In genomic region chr2:7732497-7732896, GRCh38 we compare ENCODE assay signal across 22 cellular contexts.
A peak's percentile ranks its signal among the peaks of the same experiment; 100 is the strongest.
DNase-seq lines count a peak whose midpoint lies in the region; ATAC-seq, FAIRE-seq and TF ChIP-seq lines count a peak whose summit lies in the region.
"Had no signal": no experiment of that assay in that cellular context is flagged by ENCODE, and none has a peak within 500 bp of the region (broad histone marks: within the 10 kb centered on the region; RNA-seq: fewer than 3 reads in every experiment).

No MANE protein-coding gene starts in this region.

- POLR2A ChIA-PET in naive thymus-derived CD4-positive, alpha-beta T cell (lab: Charles Lee), result no interaction called here

- no peak for FAIRE-seq in D721Med (lab: Jason Lieb, UNC)
- FAIRE-seq: G401.6, GM12892 had no signal

- peaks cover 3% of the 10 kb centered on the region for H3K9me3 ChIP-seq in T-helper 17 cell (ENCODE audit: control insufficient read depth, low read length, poor library complexity, severe bottlenecking)
- no peaks in the 10 kb centered on the region for H3K9me3 ChIP-seq in naive thymus-derived CD4-positive, alpha-beta T cell (ENCODE audit: control insufficient read depth in 2 of 3, low read length in 3 of 3)

- no peak overlapping the region for H3K4me3 ChIP-seq in naive thymus-derived CD4-positive, alpha-beta T cell (ENCODE audit: low read length)

- H3K9me3 Mint-ChIP-seq in activated T-cell treated with anti-CD3 and anti-CD28 coated beads, Interleukin-2, amount 50 U/mL, for 4 hours, result no peaks in the 10 kb centered on the region
- no peaks in the 10 kb centered on the region for H3K9me3 Mint-ChIP-seq in activated naive CD8-positive, alpha-beta T cell treated with anti-CD3 and anti-CD28 coated beads, Interleukin-2, amount 50 U/mL, for 24 hours
- no peaks in the 10 kb centered on the region for H3K9me3 Mint-ChIP-seq in natural killer cell
- peaks cover 0 to 17% (median 0%) of the 10 kb centered on the region in 11 donors for H3K9me3 Mint-ChIP-seq in naive thymus-derived CD4-positive, alpha-beta T cell

- H3K27ac Mint-ChIP-seq in T-helper 17 cell, result peak overlapping the region; percentile 94
- H3K27ac Mint-ChIP-seq in activated naive CD8-positive, alpha-beta T cell treated with anti-CD3 and anti-CD28 coated beads, Interleukin-2, amount 50 U/mL, for 24 hours, result peak overlapping the region; percentile 90
- H3K27ac Mint-ChIP-seq in natural killer cell, result peak overlapping the region; percentile 8 to 37
- peak overlapping the region in 3 of 9 donors; percentile 20 to 77 (median 56) for H3K27ac Mint-ChIP-seq in naive thymus-derived CD4-positive, alpha-beta T cell

- no peak for ATAC-seq in activated T-cell treated with anti-CD3 and anti-CD28 coated beads, Interleukin-2, amount 50 U/mL, for 4 hours
- ATAC-seq in T-helper 17 cell, result no peak
- no peak for ATAC-seq in activated naive CD8-positive, alpha-beta T cell treated with anti-CD3 and anti-CD28 coated beads, Interleukin-2, amount 50 U/mL, for 24 hours
- no peak for ATAC-seq in natural killer cell
- ATAC-seq in naive thymus-derived CD4-positive, alpha-beta T cell, result no peak
- no peak for ATAC-seq in HG03175 (IDR thresholded peaks at IDR 0.05; ENCODE audit: unreplicated experiment)

- H3K27me3 ChIP-seq in naive thymus-derived CD4-positive, alpha-beta T cell (ENCODE audit: control insufficient read depth in 2 of 2, insufficient read depth in 2 of 2, low read length in 2 of 2), result no peaks in the 10 kb centered on the region

- peak overlapping the region; percentile 11 for H3K4me3 Mint-ChIP-seq in activated T-cell treated with anti-CD3 and anti-CD28 coated beads, Interleukin-2, amount 50 U/mL, for 4 hours
- H3K4me3 Mint-ChIP-seq in T-helper 17 cell (peak overlapping the region; percentile 28), natural killer cell (no peak overlapping the region)
- peak overlapping the region; percentile 55 for H3K4me3 Mint-ChIP-seq in activated naive CD8-positive, alpha-beta T cell treated with anti-CD3 and anti-CD28 coated beads, Interleukin-2, amount 50 U/mL, for 24 hours
- peak overlapping the region in 4 of 10 donors; percentile 22 to 33 (median 30) for H3K4me3 Mint-ChIP-seq in naive thymus-derived CD4-positive, alpha-beta T cell

- H3K4me1 ChIP-seq in naive thymus-derived CD4-positive, alpha-beta T cell (ENCODE audit: control insufficient read depth in 2 of 2, insufficient read depth in 2 of 2, low read length in 2 of 2), result peaks cover 0 to 38% of the 10 kb centered on the region in 2 donors

- intact Hi-C loops in natural killer cell (cut with micrococcal nuclease), result no loop called here
- intact Hi-C loops in naive thymus-derived CD4-positive, alpha-beta T cell (cut with micrococcal nuclease), result no loop called here

- peaks cover 2% of the 10 kb centered on the region for H3K36me3 Mint-ChIP-seq in activated T-cell treated with anti-CD3 and anti-CD28 coated beads, Interleukin-2, amount 50 U/mL, for 4 hours (ENCODE audit: insufficient read depth)
- H3K36me3 Mint-ChIP-seq in T-helper 17 cell (ENCODE audit: low read depth), result no peaks in the 10 kb centered on the region
- peaks cover 27% of the 10 kb centered on the region for H3K36me3 Mint-ChIP-seq in activated naive CD8-positive, alpha-beta T cell treated with anti-CD3 and anti-CD28 coated beads, Interleukin-2, amount 50 U/mL, for 24 hours (ENCODE audit: low read depth)
- H3K36me3 Mint-ChIP-seq in natural killer cell, result no peaks in the 10 kb centered on the region
- H3K36me3 Mint-ChIP-seq in naive thymus-derived CD4-positive, alpha-beta T cell, result peaks cover 0 to 87% (median 0%) of the 10 kb centered on the region in 5 donors

- TF ChIP-seq CTCF in natural killer cell (IDR thresholded peaks at IDR 0.05), result no peak
- no peak for TF ChIP-seq CTCF in D721Med (IDR thresholded peaks at IDR 0.05; ENCODE audit: insufficient read depth, missing control alignments)

- no peak for DNase-seq in activated T-cell treated with anti-CD3 and anti-CD28 coated beads, Interleukin-2, amount 50 U/mL, for 4 hours
- no peak for DNase-seq in activated T-cell treated with anti-CD3 and anti-CD28 coated beads, Interleukin-2, amount 50 U/mL, for 1 hour
- no peak for DNase-seq in T-helper 17 cell
- DNase-seq in activated naive CD8-positive, alpha-beta T cell treated with anti-CD3 and anti-CD28 coated beads, Interleukin-2, amount 50 U/mL, for 24 hours, result no peak
- no peak for DNase-seq in natural killer cell
- DNase-seq in D721Med (ENCODE audit: insufficient read length, low spot score), result no peak
- DNase-seq in naive thymus-derived CD4-positive, alpha-beta T cell, result no peak
- DNase-seq: AML-193; DMS79 treated with DMSO at 0.1 percent for 48 hours; HCEC 1CT; NCI-H1092; NCI-H1694; NCI-H2107; NCI-H226; NCI-H69; NK-92 treated with Interleukin-12 subunit alpha and Interleukin-12 subunit beta, amount 100 ng/mL, for 24 hours; OCI-M1 had no signal

- H3K4me1 Mint-ChIP-seq in activated T-cell treated with anti-CD3 and anti-CD28 coated beads, Interleukin-2, amount 50 U/mL, for 4 hours (ENCODE audit: low read depth), result peaks cover 38% of the 10 kb centered on the region
- H3K4me1 Mint-ChIP-seq in T-helper 17 cell, result peaks cover 15% of the 10 kb centered on the region
- H3K4me1 Mint-ChIP-seq in activated naive CD8-positive, alpha-beta T cell treated with anti-CD3 and anti-CD28 coated beads, Interleukin-2, amount 50 U/mL, for 24 hours, result peaks cover 40% of the 10 kb centered on the region
- H3K4me1 Mint-ChIP-seq in natural killer cell, result peaks cover 15 to 40% of the 10 kb centered on the region in 2 donors
- peaks cover 0 to 60% (median 16%) of the 10 kb centered on the region in 7 donors for H3K4me1 Mint-ChIP-seq in naive thymus-derived CD4-positive, alpha-beta T cell

- no peak overlapping the region for H3K27ac ChIP-seq in naive thymus-derived CD4-positive, alpha-beta T cell (ENCODE audit: low read depth, low read length)
- H3K27ac ChIP-seq: KMS-11, RWPE1 had no signal

- H3K36me3 ChIP-seq in naive thymus-derived CD4-positive, alpha-beta T cell (ENCODE audit: control insufficient read depth in 2 of 3, insufficient read depth in 3 of 3, low read length in 3 of 3), result no peaks in the 10 kb centered on the region

- H3K27me3 Mint-ChIP-seq in activated T-cell treated with anti-CD3 and anti-CD28 coated beads, Interleukin-2, amount 50 U/mL, for 4 hours (ENCODE audit: low read depth), result no peaks in the 10 kb centered on the region
- H3K27me3 Mint-ChIP-seq in T-helper 17 cell (peaks cover 5% of the 10 kb centered on the region), natural killer cell (ENCODE audit: low read depth in 2 of 2) (peaks cover 0 to 2% of the 10 kb centered on the region in 2 donors)
- no peaks in the 10 kb centered on the region for H3K27me3 Mint-ChIP-seq in activated naive CD8-positive, alpha-beta T cell treated with anti-CD3 and anti-CD28 coated beads, Interleukin-2, amount 50 U/mL, for 24 hours
- H3K27me3 Mint-ChIP-seq in naive thymus-derived CD4-positive, alpha-beta T cell, result no peaks in the 10 kb centered on the region

- CTCF ChIA-PET in naive thymus-derived CD4-positive, alpha-beta T cell (lab: Charles Lee), result no interaction called here
